1 cellular context compared by ENCODE assay signal in genomic region chr19:45025264-45025663, GRCh38.
TF ChIP-seq lines count a peak whose summit lies in the region.

No MANE protein-coding gene starts in this region.

TF ChIP-seq in GM12878, 131 proteins besides CTCF, POLR2A, EP300 and RAD21:
- TF ChIP-seq BCLAF1 (IDR thresholded peaks at IDR 0.05) (no peak), PBX3 (IDR thresholded peaks at IDR 0.05; ENCODE audit: insufficient replicate concordance, low read depth, low read length) (no peak), SREBF2 (IDR thresholded peaks at IDR 0.05; ENCODE audit: low read length) (no peak), BHLHE40 (IDR thresholded peaks at IDR 0.05; ENCODE audit: borderline replicate concordance in 1 of 2, low read depth in 2 of 2, low read length in 1 of 2) (no peak), MTA3 (IDR thresholded peaks at IDR 0.05; ENCODE audit: borderline replicate concordance, low read length) (no peak), HDAC6 (IDR thresholded peaks at IDR 0.05; ENCODE audit: unreplicated experiment) (no peak), CBFB (IDR thresholded peaks at IDR 0.05; ENCODE audit: low read depth) (no peak), ZNF217 (IDR thresholded peaks at IDR 0.05) (no peak)
